8 cellular contexts compared by ENCODE assay signal in the genomic region with DNA sequence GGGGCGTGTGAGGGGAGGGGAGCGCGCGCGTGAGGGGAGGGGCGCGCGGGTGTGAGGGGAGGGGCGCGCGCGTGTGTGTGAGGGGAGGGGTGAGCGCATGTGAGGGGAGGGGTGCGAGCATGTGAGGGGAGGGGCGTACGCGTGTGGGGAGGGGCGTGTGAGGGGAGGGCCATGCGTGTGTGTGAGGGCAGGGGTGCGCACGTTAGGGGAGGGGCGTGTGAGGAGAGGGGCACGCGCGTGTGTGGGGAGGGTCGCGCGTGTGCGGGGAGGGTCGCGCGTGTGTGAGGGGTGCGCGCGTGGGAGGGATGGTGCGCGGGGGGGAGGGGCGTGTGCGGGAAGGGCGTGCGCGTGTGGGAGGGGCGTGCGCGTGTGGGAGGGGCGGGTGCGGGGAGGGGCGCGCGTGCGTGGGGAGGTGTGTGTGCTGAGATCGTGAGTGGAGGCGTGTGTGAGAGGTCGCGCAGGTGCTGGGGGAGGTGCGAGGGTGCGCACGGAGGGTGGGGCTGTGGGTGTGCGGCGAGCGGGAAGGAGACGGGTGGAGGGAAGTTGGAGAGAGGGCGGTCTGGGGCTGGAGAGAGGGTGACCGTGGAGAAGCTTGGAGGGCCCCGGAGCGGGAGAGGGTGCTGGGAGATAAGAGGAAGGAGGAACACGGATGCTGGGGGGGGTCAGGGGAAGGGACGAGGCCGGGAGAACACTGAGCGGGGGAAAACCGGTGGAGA. TPM values are rescaled to one million over a fixed set of nuclear protein-coding genes. Genes with fewer than 3 reads are reported as not detected.
A peak's percentile ranks its signal among the peaks of the same experiment; 100 is the strongest.
DNase-seq lines count a peak whose midpoint lies in the region; ATAC-seq and TF ChIP-seq lines count a peak whose summit lies in the region.

No MANE protein-coding gene starts in this region.

- peak overlapping the region; percentile 99 to 100 for H3K27ac ChIP-seq in liver (ENCODE audit: low read depth in 1 of 2, low read length in 2 of 2)

- WGBS in liver: under 1% methylated on average over 66 of the region's 71 CpGs

- intact Hi-C loops in dendritic cell treated with granulocyte-macrophage colony-stimulating factor and Interleukin-4, amounts not matched to agents 40 ng/mL and 50 ng/mL, for 4 days (cut with micrococcal nuclease): loop anchor here (1.0 to 5.0 kb wide), 7 partner anchors 50 to 692 kb away; a partner anchor contains a TSS

- H3K4me3 ChIP-seq in liver (ENCODE audit: low read depth in 1 of 3, low read length in 3 of 3): peak overlapping the region; percentile 36 to 82 (median 81)

- peaks cover 47% of the 10 kb centered on the region for H3K4me1 Mint-ChIP-seq in dendritic cell treated with granulocyte-macrophage colony-stimulating factor and Interleukin-4, amounts not matched to agents 40 ng/mL and 50 ng/mL, for 4 days (ENCODE audit: low read depth)

- H3K4me3 Mint-ChIP-seq in dendritic cell treated with granulocyte-macrophage colony-stimulating factor and Interleukin-4, amounts not matched to agents 40 ng/mL and 50 ng/mL, for 4 days: peak overlapping the region; percentile 97

- H3K27me3 Mint-ChIP-seq in dendritic cell treated with granulocyte-macrophage colony-stimulating factor and Interleukin-4, amounts not matched to agents 40 ng/mL and 50 ng/mL, for 4 days: no peaks in the 10 kb centered on the region

- H3K9me3 ChIP-seq in liver (ENCODE audit: control insufficient read depth in 4 of 4, low read length in 3 of 4): no peaks in the 10 kb centered on the region

- H3K9ac ChIP-seq in liver (ENCODE audit: low read depth in 1 of 2, low read length in 2 of 2): peak overlapping the region in 1 of 2 donors; percentile 82

- ATAC-seq in GM19035 (IDR thresholded peaks at IDR 0.05; ENCODE audit: unreplicated experiment): no peak

- H3K27me3 ChIP-seq in liver (ENCODE audit: control insufficient read depth in 4 of 4, insufficient read depth in 4 of 4, low read length in 3 of 4): no peaks in the 10 kb centered on the region

- H3K36me3 ChIP-seq in liver (ENCODE audit: control insufficient read depth in 4 of 4, insufficient read depth in 3 of 4, low read depth in 1 of 4, low read length in 3 of 4): peaks cover 0 to 10% (median 0%) of the 10 kb centered on the region in 4 donors

- no peak for TF ChIP-seq CTCF in liver (IDR thresholded peaks at IDR 0.05; ENCODE audit: low read depth, low read length, missing input control)

- H3K27ac Mint-ChIP-seq in dendritic cell treated with granulocyte-macrophage colony-stimulating factor and Interleukin-4, amounts not matched to agents 40 ng/mL and 50 ng/mL, for 4 days: peak overlapping the region; percentile 93

- no peak for TF ChIP-seq RAD21 in liver (IDR thresholded peaks at IDR 0.05)

- DNase-seq in DMS153 treated with DMSO at 0.1 percent for 48 hours (lab: John Stamatoyannopoulos, UW; ENCODE audit: unreplicated experiment) (peak; percentile 69), DMS153 (lab: John Stamatoyannopoulos, UW) (no peak), NCI-H146 treated with DMSO at 0.1 percent for 48 hours (lab: John Stamatoyannopoulos, UW; ENCODE audit: unreplicated experiment) (peak; percentile 66)
- DNase-seq in activated CD4-positive, alpha-beta T cell treated with anti-CD3 and anti-CD28 coated beads, Interleukin-2, amount 50 U/mL, for 1 hour: peak; percentile 81
- DNase-seq in stimulated activated CD4-positive, alpha-beta T cell treated with anti-CD3 and anti-CD28 coated beads, TNF-alpha, amount 100 ng/mL, for 1 hour (ENCODE audit: low read depth in 3 of 3, low spot score in 1 of 3): peak in 2 of 3 donors; percentile 59 to 67

- H3K9me3 Mint-ChIP-seq in dendritic cell treated with granulocyte-macrophage colony-stimulating factor and Interleukin-4, amounts not matched to agents 40 ng/mL and 50 ng/mL, for 4 days: no peaks in the 10 kb centered on the region

- peaks cover 45% of the 10 kb centered on the region for H3K36me3 Mint-ChIP-seq in dendritic cell treated with granulocyte-macrophage colony-stimulating factor and Interleukin-4, amounts not matched to agents 40 ng/mL and 50 ng/mL, for 4 days (ENCODE audit: low read depth)

- peaks cover 1 to 12% (median 7%) of the 10 kb centered on the region in 4 donors for H3K4me1 ChIP-seq in liver (ENCODE audit: control insufficient read depth in 4 of 4, insufficient read depth in 4 of 4, low read length in 3 of 4)

TF ChIP-seq in liver, 16 proteins besides CTCF, POLR2A, EP300 and RAD21:
- TF ChIP-seq GABPA (IDR thresholded peaks at IDR 0.05 in 1 of 2, conservative IDR thresholded peaks at IDR 0.05 in 1 of 2): no peak
- TF ChIP-seq TAF1 (conservative IDR thresholded peaks at IDR 0.05): no peak
- TF ChIP-seq RXRA (IDR thresholded peaks at IDR 0.05): no peak
- TF ChIP-seq YY1 (IDR thresholded peaks at IDR 0.05): no peak
- no peak for TF ChIP-seq FOXA2 (IDR thresholded peaks at IDR 0.05)
- no peak for TF ChIP-seq HNF4G (IDR thresholded peaks at IDR 0.05)
- TF ChIP-seq, protein P1, sequence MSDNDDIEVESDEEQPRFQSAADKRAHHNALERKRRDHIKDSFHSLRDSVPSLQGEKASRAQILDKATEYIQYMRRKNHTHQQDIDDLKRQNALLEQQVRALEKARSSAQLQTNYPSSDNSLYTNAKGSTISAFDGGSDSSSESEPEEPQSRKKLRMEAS (IDR thresholded peaks at IDR 0.05): no peak
- TF ChIP-seq, protein P2, sequence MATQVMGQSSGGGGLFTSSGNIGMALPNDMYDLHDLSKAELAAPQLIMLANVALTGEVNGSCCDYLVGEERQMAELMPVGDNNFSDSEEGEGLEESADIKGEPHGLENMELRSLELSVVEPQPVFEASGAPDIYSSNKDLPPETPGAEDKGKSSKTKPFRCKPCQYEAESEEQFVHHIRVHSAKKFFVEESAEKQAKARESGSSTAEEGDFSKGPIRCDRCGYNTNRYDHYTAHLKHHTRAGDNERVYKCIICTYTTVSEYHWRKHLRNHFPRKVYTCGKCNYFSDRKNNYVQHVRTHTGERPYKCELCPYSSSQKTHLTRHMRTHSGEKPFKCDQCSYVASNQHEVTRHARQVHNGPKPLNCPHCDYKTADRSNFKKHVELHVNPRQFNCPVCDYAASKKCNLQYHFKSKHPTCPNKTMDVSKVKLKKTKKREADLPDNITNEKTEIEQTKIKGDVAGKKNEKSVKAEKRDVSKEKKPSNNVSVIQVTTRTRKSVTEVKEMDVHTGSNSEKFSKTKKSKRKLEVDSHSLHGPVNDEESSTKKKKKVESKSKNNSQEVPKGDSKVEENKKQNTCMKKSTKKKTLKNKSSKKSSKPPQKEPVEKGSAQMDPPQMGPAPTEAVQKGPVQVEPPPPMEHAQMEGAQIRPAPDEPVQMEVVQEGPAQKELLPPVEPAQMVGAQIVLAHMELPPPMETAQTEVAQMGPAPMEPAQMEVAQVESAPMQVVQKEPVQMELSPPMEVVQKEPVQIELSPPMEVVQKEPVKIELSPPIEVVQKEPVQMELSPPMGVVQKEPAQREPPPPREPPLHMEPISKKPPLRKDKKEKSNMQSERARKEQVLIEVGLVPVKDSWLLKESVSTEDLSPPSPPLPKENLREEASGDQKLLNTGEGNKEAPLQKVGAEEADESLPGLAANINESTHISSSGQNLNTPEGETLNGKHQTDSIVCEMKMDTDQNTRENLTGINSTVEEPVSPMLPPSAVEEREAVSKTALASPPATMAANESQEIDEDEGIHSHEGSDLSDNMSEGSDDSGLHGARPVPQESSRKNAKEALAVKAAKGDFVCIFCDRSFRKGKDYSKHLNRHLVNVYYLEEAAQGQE (IDR thresholded peaks at IDR 0.05): no peak
- no peak for TF ChIP-seq FOXA1 (IDR thresholded peaks at IDR 0.05)
- no peak for TF ChIP-seq HNF4A (conservative IDR thresholded peaks at IDR 0.05)
- TF ChIP-seq, protein P3, sequence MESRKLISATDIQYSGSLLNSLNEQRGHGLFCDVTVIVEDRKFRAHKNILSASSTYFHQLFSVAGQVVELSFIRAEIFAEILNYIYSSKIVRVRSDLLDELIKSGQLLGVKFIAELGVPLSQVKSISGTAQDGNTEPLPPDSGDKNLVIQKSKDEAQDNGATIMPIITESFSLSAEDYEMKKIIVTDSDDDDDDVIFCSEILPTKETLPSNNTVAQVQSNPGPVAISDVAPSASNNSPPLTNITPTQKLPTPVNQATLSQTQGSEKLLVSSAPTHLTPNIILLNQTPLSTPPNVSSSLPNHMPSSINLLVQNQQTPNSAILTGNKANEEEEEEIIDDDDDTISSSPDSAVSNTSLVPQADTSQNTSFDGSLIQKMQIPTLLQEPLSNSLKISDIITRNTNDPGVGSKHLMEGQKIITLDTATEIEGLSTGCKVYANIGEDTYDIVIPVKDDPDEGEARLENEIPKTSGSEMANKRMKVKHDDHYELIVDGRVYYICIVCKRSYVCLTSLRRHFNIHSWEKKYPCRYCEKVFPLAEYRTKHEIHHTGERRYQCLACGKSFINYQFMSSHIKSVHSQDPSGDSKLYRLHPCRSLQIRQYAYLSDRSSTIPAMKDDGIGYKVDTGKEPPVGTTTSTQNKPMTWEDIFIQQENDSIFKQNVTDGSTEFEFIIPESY (IDR thresholded peaks at IDR 0.05): no peak

RNA-seq across cellular contexts. Expression of a gene that starts 19.7 kb away (rescaled TPM):
- total RNA-seq in liver: 10 to 100 TPM; 15.5 to 52.0 TPM
- 10 to 100 TPM in 1 of 2 donors, 1 to 10 TPM in 1; 9.6 to 12.9 TPM for polyA plus RNA-seq in liver
